In the genomic region with DNA sequence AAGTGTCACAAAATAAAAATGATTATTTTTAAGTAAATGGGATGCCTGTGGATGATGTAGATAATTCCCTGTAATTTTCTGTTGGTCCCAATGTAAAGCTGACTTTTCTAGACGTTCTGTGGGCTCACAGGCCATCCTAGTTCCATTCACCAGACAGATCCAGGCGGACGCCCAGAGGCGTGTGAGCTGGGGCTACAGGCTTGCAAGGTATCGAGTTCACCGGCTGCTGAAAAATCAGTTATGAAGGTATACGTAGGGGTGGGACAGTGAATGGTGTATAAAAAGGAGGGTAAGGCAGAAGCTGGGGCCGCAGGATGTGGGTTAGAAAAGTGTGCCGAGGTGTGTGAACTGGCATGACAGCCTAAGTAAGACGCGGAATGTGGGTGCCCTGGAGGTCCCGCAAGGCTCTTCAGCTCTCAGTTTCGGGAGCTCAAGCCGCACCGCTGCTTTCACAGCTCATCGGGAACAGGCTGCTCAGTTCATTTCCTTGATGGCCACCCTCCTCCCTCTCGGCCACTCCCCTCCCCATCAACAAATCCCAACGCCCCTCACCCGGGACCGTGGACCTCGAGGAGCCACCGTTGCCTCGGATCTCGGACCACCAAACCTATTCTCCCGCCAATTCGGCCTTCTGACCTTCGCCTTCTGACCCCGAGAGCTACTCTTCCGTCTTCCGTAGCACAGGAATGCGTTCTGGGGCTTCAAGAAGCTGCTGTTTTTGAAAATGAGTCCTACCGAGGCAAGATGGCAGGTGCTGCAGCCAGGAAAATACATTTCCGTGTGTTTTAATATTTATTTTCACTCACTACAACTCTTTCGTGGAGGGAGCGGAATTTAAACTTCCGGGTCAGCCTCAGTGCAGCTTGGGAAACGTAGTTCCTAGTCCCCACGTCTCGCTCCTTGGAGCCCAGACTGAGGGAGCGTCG, we compare ENCODE assay signal across 8 cellular contexts. TPM values are rescaled to one million over a fixed set of nuclear protein-coding genes. Genes with fewer than 3 reads are reported as not detected.
DNase-seq lines count a peak whose midpoint lies in the region; ATAC-seq and TF ChIP-seq lines count a peak whose summit lies in the region.

A gene with protein sequence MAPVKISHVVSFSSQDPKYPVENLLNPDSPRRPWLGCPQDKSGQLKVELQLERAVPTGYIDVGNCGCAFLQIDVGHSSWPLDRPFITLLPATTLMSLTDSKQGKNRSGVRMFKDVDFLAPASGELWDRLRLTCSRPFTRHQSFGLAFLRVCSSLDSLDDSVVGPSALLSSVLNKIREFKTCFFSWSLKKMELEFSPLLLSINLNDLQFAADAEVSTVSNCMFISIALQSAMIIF (minus strand): TSS at position 782 of the 926 bp plus-strand sequence. CDS start 5,241 bp downstream, outside the sequence.

- H3K4me1 ChIP-seq in BLaER1 (peaks cover 36% of the 10 kb centered on the region), right lobe of liver (peaks cover 0 to 16% (median 7%) of the 10 kb centered on the region in 4 donors)

- peaks cover 40% of the 10 kb centered on the region for H3K36me3 Mint-ChIP-seq in dendritic cell treated with granulocyte-macrophage colony-stimulating factor and Interleukin-4, amounts not matched to agents 40 ng/mL and 50 ng/mL, for 4 days (ENCODE audit: low read depth)

- DNase-seq in NCI-H226: peak; percentile 88
- peak; percentile 50 to 75 (median 68) for DNase-seq in activated CD4-positive, CD25-positive, alpha-beta regulatory T cell (lab: John Stamatoyannopoulos, UW)
- peak; percentile 43 to 68 (median 63) for DNase-seq in right lobe of liver
- peak; percentile 46 to 66 (median 65) for DNase-seq in stimulated activated CD4-positive, alpha-beta T cell treated with anti-CD3 and anti-CD28 coated beads, TNF-alpha, amount 100 ng/mL, for 24 hours (ENCODE audit: low read depth in 3 of 3)

- peaks cover 37% of the 10 kb centered on the region for H3K4me1 Mint-ChIP-seq in dendritic cell treated with granulocyte-macrophage colony-stimulating factor and Interleukin-4, amounts not matched to agents 40 ng/mL and 50 ng/mL, for 4 days (ENCODE audit: low read depth)

- H3K9me3 Mint-ChIP-seq in dendritic cell treated with granulocyte-macrophage colony-stimulating factor and Interleukin-4, amounts not matched to agents 40 ng/mL and 50 ng/mL, for 4 days: no peaks in the 10 kb centered on the region

- peak within 1 kb of the TSS; percentile 96 for H3K9ac ChIP-seq in BLaER1

- peak within 1 kb of the TSS; percentile 98 for H3K27ac ChIP-seq in BLaER1
- peak within 1 kb of the TSS; percentile 66 to 83 (median 71) for H3K27ac ChIP-seq in right lobe of liver

- peak within 1 kb of the TSS; percentile 95 for H3K4me2 ChIP-seq in BLaER1

- intact Hi-C loops in dendritic cell treated with granulocyte-macrophage colony-stimulating factor and Interleukin-4, amounts not matched to agents 40 ng/mL and 50 ng/mL, for 4 days (cut with micrococcal nuclease): no loop called here
- intact Hi-C loops in right lobe of liver (cut with DNase I): no loop called here

- no peaks in the 10 kb centered on the region for H3K27me3 ChIP-seq in BLaER1
- H3K27me3 ChIP-seq in right lobe of liver: no peaks in the 10 kb centered on the region

- H3K9me3 ChIP-seq in BLaER1: no peaks in the 10 kb centered on the region
- H3K9me3 ChIP-seq in right lobe of liver: no peaks in the 10 kb centered on the region

- H3K4me3 ChIP-seq in BLaER1 (peak within 1 kb of the TSS; percentile 91), right lobe of liver (peak within 1 kb of the TSS; percentile 77 to 88 (median 83))

- H3K27ac Mint-ChIP-seq in dendritic cell treated with granulocyte-macrophage colony-stimulating factor and Interleukin-4, amounts not matched to agents 40 ng/mL and 50 ng/mL, for 4 days: peak within 1 kb of the TSS; percentile 98

- no peaks in the 10 kb centered on the region for H3K27me3 Mint-ChIP-seq in dendritic cell treated with granulocyte-macrophage colony-stimulating factor and Interleukin-4, amounts not matched to agents 40 ng/mL and 50 ng/mL, for 4 days

- WGBS in right lobe of liver (ENCODE audit: insufficient coverage, low coverage, low lambda C conversion rate, missing lambda C conversion rate): under 1% methylated on average over 36 of the region's 41 CpGs

- H3K4me3 Mint-ChIP-seq in dendritic cell treated with granulocyte-macrophage colony-stimulating factor and Interleukin-4, amounts not matched to agents 40 ng/mL and 50 ng/mL, for 4 days: peak within 1 kb of the TSS; percentile 99

- H4K20me1 ChIP-seq in BLaER1: no peaks in the 10 kb centered on the region; the same call in 1 of the 2 replicates

- TF ChIP-seq POLR2A in GM19099 (IDR thresholded peaks at IDR 0.05; ENCODE audit: extremely low read depth, insufficient read length, low read depth): peak; percentile 65
- TF ChIP-seq POLR2A in right lobe of liver (IDR thresholded peaks at IDR 0.05): no peak

- ATAC-seq in HG03342 (IDR thresholded peaks at IDR 0.05; ENCODE audit: unreplicated experiment) (peak; percentile 61), right lobe of liver (peak; percentile 90 to 94 (median 94))

- TF ChIP-seq CTCF in right lobe of liver (IDR thresholded peaks at IDR 0.05): no peak

- peaks cover 26% of the 10 kb centered on the region for H3K36me3 ChIP-seq in BLaER1
- H3K36me3 ChIP-seq in right lobe of liver: no peaks in the 10 kb centered on the region

RNA-seq across cellular contexts. Expression of the gene that starts here (rescaled TPM):
- total RNA-seq in right lobe of liver: 1 to 10 TPM in 5 of 6 experiments, under 1 TPM in 1; 0.74 to 4.1 (median 2.2) TPM

Comparison
In these comparisons a context has a peak if more than half of its experiments do, and no peak if none do; other contexts are left out.
1. Peak in every context shown above with its lines: DNase-seq, ATAC-seq, H3K4me3 ChIP-seq and H3K27ac ChIP-seq.